9 cellular contexts compared by ENCODE assay signal in the genomic region with DNA sequence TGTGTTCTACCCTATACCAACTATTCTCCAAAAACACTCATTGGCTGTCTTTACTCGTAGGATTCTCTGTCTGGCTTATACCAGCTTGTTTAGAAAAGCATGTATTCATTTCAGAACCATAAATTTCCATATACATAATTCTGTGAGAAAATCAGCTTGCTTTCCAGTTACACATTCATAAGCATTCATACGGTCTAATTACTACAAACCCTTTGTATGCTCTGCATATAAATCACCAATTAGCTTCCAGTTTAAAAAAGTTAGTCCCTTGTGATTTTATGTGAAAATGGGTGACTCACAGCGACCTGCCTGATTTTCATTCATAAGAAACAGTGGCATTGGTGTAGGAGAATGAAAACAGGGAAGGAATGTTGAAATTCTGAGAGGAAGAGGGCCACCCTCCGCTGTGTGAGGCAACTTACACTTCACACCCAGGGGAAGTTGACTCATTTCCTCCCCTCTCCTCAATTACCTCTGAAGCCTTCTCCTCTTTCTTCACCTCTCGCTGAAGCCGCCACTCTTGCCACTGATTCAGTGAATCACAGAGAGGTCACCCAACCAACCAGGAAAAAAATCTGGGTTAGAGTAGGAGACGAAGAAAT.
DNase-seq lines count a peak whose midpoint lies in the region; ATAC-seq and TF ChIP-seq lines count a peak whose summit lies in the region.
"Had no signal": no experiment of that assay in that cellular context is flagged by ENCODE, and none has a peak within 500 bp of the region (broad histone marks: within the 10 kb centered on the region; RNA-seq: fewer than 3 reads in every experiment).

No MANE protein-coding gene starts in this region.

- H3K27ac ChIP-seq in BLaER1 (peak overlapping the region; percentile 20; the same call in 1 of the 2 replicates), uterus (no peak overlapping the region)

- no peak overlapping the region for H3K9ac ChIP-seq in BLaER1

- intact Hi-C loops in uterus (cut with DNase I; ENCODE audit: low total_unique reads), result no loop called here

- H3K36me3 ChIP-seq in BLaER1 (no peaks in the 10 kb centered on the region), uterus (no peaks in the 10 kb centered on the region)

- peaks cover 21% of the 10 kb centered on the region for H3K27me3 Mint-ChIP-seq in activated T-cell treated with anti-CD3 and anti-CD28 coated beads, Interleukin-2, amount 50 U/mL, for 4 hours (ENCODE audit: low read depth)
- H3K27me3 Mint-ChIP-seq in immature natural killer cell (ENCODE audit: low read depth in 3 of 3), result peaks cover 4 to 9% (median 4%) of the 10 kb centered on the region in 3 donors

- H3K4me3 Mint-ChIP-seq in activated T-cell treated with anti-CD3 and anti-CD28 coated beads, Interleukin-2, amount 50 U/mL, for 4 hours, result peak overlapping the region; percentile 2
- peak overlapping the region; percentile 44 to 82 (median 73) for H3K4me3 Mint-ChIP-seq in immature natural killer cell
- H3K4me3 Mint-ChIP-seq: central memory CD8-positive, alpha-beta T cell had no signal

- H3K4me3 ChIP-seq in BLaER1 (no peak overlapping the region), uterus (no peak overlapping the region)
- no peak overlapping the region for H3K4me3 ChIP-seq in Jurkat, Clone E6-1 (ENCODE audit: low read length)

- no peaks in the 10 kb centered on the region for H3K9me3 Mint-ChIP-seq in activated T-cell treated with anti-CD3 and anti-CD28 coated beads, Interleukin-2, amount 50 U/mL, for 4 hours
- peaks cover 0 to 2% (median under 1%) of the 10 kb centered on the region in 6 donors for H3K9me3 Mint-ChIP-seq in immature natural killer cell

- peaks cover 7% of the 10 kb centered on the region for H3K4me1 Mint-ChIP-seq in activated T-cell treated with anti-CD3 and anti-CD28 coated beads, Interleukin-2, amount 50 U/mL, for 4 hours (ENCODE audit: low read depth)
- H3K4me1 Mint-ChIP-seq in immature natural killer cell, result peaks cover 20 to 25% of the 10 kb centered on the region in 2 donors

- peaks cover 30% of the 10 kb centered on the region for H3K9me3 ChIP-seq in BLaER1
- no peaks in the 10 kb centered on the region for H3K9me3 ChIP-seq in uterus

- H3K36me3 Mint-ChIP-seq in activated T-cell treated with anti-CD3 and anti-CD28 coated beads, Interleukin-2, amount 50 U/mL, for 4 hours (ENCODE audit: insufficient read depth), result no peaks in the 10 kb centered on the region
- peaks cover 0 to 4% (median 0%) of the 10 kb centered on the region in 3 donors for H3K36me3 Mint-ChIP-seq in immature natural killer cell

- H3K4me2 ChIP-seq in BLaER1, result peak overlapping the region; percentile 62

- TF ChIP-seq CTCF in uterus (IDR thresholded peaks at IDR 0.05), result no peak

- H3K27ac Mint-ChIP-seq in immature natural killer cell, result peak overlapping the region; percentile 10 to 79 (median 42)

- peak; percentile 2 for DNase-seq in Jurkat, Clone E6-1 (ENCODE audit: low read depth, low spot score)
- no peak for DNase-seq in activated T-cell treated with anti-CD3 and anti-CD28 coated beads, Interleukin-2, amount 50 U/mL, for 4 hours
- DNase-seq in immature natural killer cell (peak; percentile 6 to 18 (median 17)), HUDEP-2 (lab: John Stamatoyannopoulos, UW; ENCODE audit: unreplicated experiment in 76 of 76) (no peak), activated gamma-delta T cell treated with Interleukin-2 at 50 U/mL for 16 hours (no peak), dedifferentiated amniotic fluid mesenchymal stem cell (ENCODE audit: extremely low spot score) (no peak), uterus (no peak)

- H3K27me3 ChIP-seq in BLaER1 (no peaks in the 10 kb centered on the region), uterus (no peaks in the 10 kb centered on the region)

- peak; percentile 67 to 71 for ATAC-seq in activated T-cell treated with anti-CD3 and anti-CD28 coated beads, Interleukin-2, amount 50 U/mL, for 4 hours

- H3K4me1 ChIP-seq in BLaER1 (peaks cover 42% of the 10 kb centered on the region), uterus (no peaks in the 10 kb centered on the region)

- H4K20me1 ChIP-seq in BLaER1, result no peaks in the 10 kb centered on the region

- no peak for TF ChIP-seq POLR2A in uterus (IDR thresholded peaks at IDR 0.05)

Comparison
In these comparisons a context has a peak if more than half of its experiments do, and no peak if none do; other contexts are left out.
1. DNase-seq: peak in Jurkat, Clone E6-1 (single experiment) and immature natural killer cell (3 of 3); none in activated T-cell treated with anti-CD3 and anti-CD28 coated beads, Interleukin-2, amount 50 U/mL, for 4 hours (single experiment), HUDEP-2 (0 of 76), activated gamma-delta T cell treated with Interleukin-2 at 50 U/mL for 16 hours (single experiment), dedifferentiated amniotic fluid mesenchymal stem cell (single experiment) and uterus (0 of 2).